8 cellular contexts compared by ENCODE assay signal in the genomic region with DNA sequence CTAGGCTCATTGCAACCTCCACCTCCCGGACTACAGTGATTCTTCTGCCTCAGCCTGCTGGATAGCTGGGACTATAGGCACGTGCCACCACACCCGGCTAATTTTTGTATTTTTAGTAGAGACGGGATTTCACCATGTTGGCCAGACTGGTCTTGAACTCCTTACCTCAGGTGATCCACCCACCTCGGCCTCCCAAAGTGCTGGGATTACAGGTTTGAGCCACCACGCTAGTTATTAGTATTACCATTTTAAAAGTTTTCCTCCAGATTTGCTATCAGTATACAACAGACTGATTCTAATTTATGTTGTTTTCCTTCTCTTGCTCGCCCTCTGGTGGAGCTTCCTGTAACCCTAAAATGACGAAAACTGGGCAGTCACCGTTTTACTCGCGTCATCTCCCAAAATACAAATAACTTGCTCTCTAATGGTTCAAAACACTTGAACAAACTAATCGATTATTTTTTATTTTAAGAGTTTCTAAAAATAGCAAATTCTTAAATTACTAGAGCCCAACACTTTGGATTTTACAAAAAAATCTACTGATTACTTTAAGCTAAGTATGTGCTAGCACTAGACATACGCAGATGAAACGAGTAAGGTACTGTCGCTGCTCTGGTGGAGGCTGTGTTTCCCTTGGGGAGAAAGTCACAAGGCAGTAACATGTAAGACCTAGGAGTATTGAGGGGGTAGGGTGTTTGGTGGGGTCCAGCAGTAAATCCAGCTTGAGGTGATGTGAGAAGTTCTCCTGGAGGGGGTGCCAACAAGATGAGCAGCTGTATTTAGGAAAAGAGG.
DNase-seq lines count a peak whose midpoint lies in the region; ATAC-seq and TF ChIP-seq lines count a peak whose summit lies in the region.

No MANE protein-coding gene starts in this region.

- no peaks in the 10 kb centered on the region for H3K4me1 ChIP-seq in OCI-LY7 (ENCODE audit: insufficient read depth, low read length, poor library complexity, severe bottlenecking)
- H3K4me1 ChIP-seq in neural progenitor cell = no peaks in the 10 kb centered on the region
- peaks cover 10% of the 10 kb centered on the region for H3K4me1 ChIP-seq in suprapubic skin

- no peak overlapping the region for H3K4me3 ChIP-seq in OCI-LY7 (ENCODE audit: low read depth, low read length, poor library complexity, severe bottlenecking)
- peak overlapping the region; percentile 11 for H3K4me3 ChIP-seq in fibroblast of mammary gland (ENCODE audit: control insufficient read depth, low read depth, low read length)
- H3K4me3 ChIP-seq in neural progenitor cell = no peak overlapping the region
- H3K4me3 ChIP-seq in suprapubic skin = peak overlapping the region; percentile 34

- DNase-seq in CD1c-positive myeloid dendritic cell (ENCODE audit: extremely low spot score) (peak; percentile 73), OCI-LY7 (ENCODE audit: low spot score) (peak; percentile 70), fibroblast of mammary gland (ENCODE audit: low read depth) (peak; percentile 77), neural progenitor cell (ENCODE audit: low spot score) (peak; percentile 61), suprapubic skin (ENCODE audit: low spot score in 2 of 2) (peak in 1 of 2 donors; percentile 68)
- DNase-seq in activated T-cell treated with anti-CD3 and anti-CD28 coated beads, Interleukin-2, amount 50 U/mL, for 4 hours = peak; percentile 60

- no TSS peak for BruUV-seq in OCI-LY7 (replicated peaks; lab: Mats Ljungman, UMichigan)

- H3K27me3 ChIP-seq in neural progenitor cell = no peaks in the 10 kb centered on the region
- H3K27me3 ChIP-seq in suprapubic skin = no peaks in the 10 kb centered on the region

- H3K9ac ChIP-seq in neural progenitor cell = no peak overlapping the region

- peaks cover under 1% of the 10 kb centered on the region for H3K36me3 Mint-ChIP-seq in activated T-cell treated with anti-CD3 and anti-CD28 coated beads, Interleukin-2, amount 50 U/mL, for 4 hours (ENCODE audit: insufficient read depth)
- no peaks in the 10 kb centered on the region for H3K36me3 Mint-ChIP-seq in neural progenitor cell

- H3K9me2 ChIP-seq in OCI-LY7 (ENCODE audit: insufficient read depth, low read length) = no peaks in the 10 kb centered on the region

- intact Hi-C loops in OCI-LY7 (cut with micrococcal nuclease; ENCODE audit: unreplicated experiment) = loop anchor here (2.0 kb wide), 2 partner anchors 289 to 399 kb away; no protein-coding TSS in a partner anchor

- ATAC-seq in GM19035 (IDR thresholded peaks at IDR 0.05; ENCODE audit: unreplicated experiment) = peak; percentile 74
- peak; percentile 82 for ATAC-seq in HG03442 (IDR thresholded peaks at IDR 0.05; ENCODE audit: unreplicated experiment)
- ATAC-seq in activated T-cell treated with anti-CD3 and anti-CD28 coated beads, Interleukin-2, amount 50 U/mL, for 4 hours = peak; percentile 81 to 85

- no peaks in the 10 kb centered on the region for H3K27me3 Mint-ChIP-seq in activated T-cell treated with anti-CD3 and anti-CD28 coated beads, Interleukin-2, amount 50 U/mL, for 4 hours (ENCODE audit: low read depth)
- no peaks in the 10 kb centered on the region for H3K27me3 Mint-ChIP-seq in neural progenitor cell (ENCODE audit: insufficient read depth, low read depth)

- no peaks in the 10 kb centered on the region for H4K20me1 ChIP-seq in OCI-LY7 (ENCODE audit: insufficient read depth, low read length)
- H4K20me1 ChIP-seq in neural progenitor cell (ENCODE audit: low read depth) = no peaks in the 10 kb centered on the region

- peak overlapping the region; percentile 73 for H3K4me3 Mint-ChIP-seq in activated T-cell treated with anti-CD3 and anti-CD28 coated beads, Interleukin-2, amount 50 U/mL, for 4 hours
- no peak overlapping the region for H3K4me3 Mint-ChIP-seq in neural progenitor cell

- H3K4me2 ChIP-seq in OCI-LY7 (ENCODE audit: low read length) (peak overlapping the region; percentile 44; the same call in 1 of the 2 replicates), neural progenitor cell (no peak overlapping the region)

- H3K36me3 ChIP-seq in OCI-LY7 (ENCODE audit: insufficient read depth, low read length) (peaks cover under 1% of the 10 kb centered on the region; the same call in 1 of the 2 replicates), neural progenitor cell (no peaks in the 10 kb centered on the region), suprapubic skin (no peaks in the 10 kb centered on the region)

- WGBS in suprapubic skin = 33% methylated on average over 15 of the region's 15 CpGs

- no peak for TF ChIP-seq EP300 in suprapubic skin (IDR thresholded peaks at IDR 0.05)

- peaks cover 12% of the 10 kb centered on the region for H3K4me1 Mint-ChIP-seq in activated T-cell treated with anti-CD3 and anti-CD28 coated beads, Interleukin-2, amount 50 U/mL, for 4 hours (ENCODE audit: low read depth)
- no peaks in the 10 kb centered on the region for H3K4me1 Mint-ChIP-seq in neural progenitor cell

- TF ChIP-seq CTCF in OCI-LY7 (conservative IDR thresholded peaks at IDR 0.05; ENCODE audit: low read length) (peak; percentile 90), fibroblast of mammary gland (conservative IDR thresholded peaks at IDR 0.05; ENCODE audit: control insufficient read depth, insufficient read depth, low read depth, low read length) (peak; percentile 76), neural progenitor cell (IDR thresholded peaks at IDR 0.05) (peak; percentile 77), suprapubic skin (IDR thresholded peaks at IDR 0.05) (peak; percentile 51 to 67)

- H3K27ac Mint-ChIP-seq in neural progenitor cell = no peak overlapping the region

- no peaks in the 10 kb centered on the region for H3K9me3 Mint-ChIP-seq in activated T-cell treated with anti-CD3 and anti-CD28 coated beads, Interleukin-2, amount 50 U/mL, for 4 hours
- no peaks in the 10 kb centered on the region for H3K9me3 Mint-ChIP-seq in neural progenitor cell

- no peaks in the 10 kb centered on the region for H3F3A ChIP-seq in neural progenitor cell (ENCODE audit: low read depth)

- CTCF ChIA-PET in OCI-LY7 (lab: Charles Lee; ENCODE audit: unreplicated experiment) = no interaction called here

- POLR2A ChIA-PET in OCI-LY7 (lab: Charles Lee) = interaction anchor here (0.5 to 0.6 kb wide), 2 partner anchors 29 to 51 kb away, joined by 3 read pairs; no protein-coding TSS in a partner anchor

- no peak for TF ChIP-seq POLR2A in suprapubic skin (IDR thresholded peaks at IDR 0.05)

- H3K27ac ChIP-seq in OCI-LY7 (ENCODE audit: low read depth, low read length, poor library complexity, severe bottlenecking) (no peak overlapping the region), neural progenitor cell (no peak overlapping the region), suprapubic skin (no peak overlapping the region)

- H2AFZ ChIP-seq in OCI-LY7 (ENCODE audit: low read length) (no peak overlapping the region), neural progenitor cell (replicated peaks) (peak overlapping the region; percentile 53)

- no peaks in the 10 kb centered on the region for H3K9me3 ChIP-seq in OCI-LY7 (ENCODE audit: low read length)
- no peaks in the 10 kb centered on the region for H3K9me3 ChIP-seq in neural progenitor cell (ENCODE audit: low read depth)
- no peaks in the 10 kb centered on the region for H3K9me3 ChIP-seq in suprapubic skin

- no peaks in the 10 kb centered on the region for H3K79me2 ChIP-seq in OCI-LY7 (ENCODE audit: insufficient read depth, low read depth, low read length)
- H3K79me2 ChIP-seq in neural progenitor cell (ENCODE audit: low read depth) = no peaks in the 10 kb centered on the region

Comparison
In these comparisons a context has a peak if more than half of its experiments do, and no peak if none do; other contexts are left out.
1. H3K4me3 ChIP-seq: peak in fibroblast of mammary gland (single experiment) and suprapubic skin (single experiment); none in OCI-LY7 (single experiment) and neural progenitor cell (single experiment).
2. Peak in every context shown above with its lines, with median percentiles within 50 percentile points of each other: ATAC-seq and CTCF ChIP-seq.